In genomic region chr1:56416385-56416972, GRCh38 we compare ENCODE assay signal across 1 cellular context.
TF ChIP-seq lines count a peak whose summit lies in the region.

No MANE protein-coding gene starts in this region.

TF ChIP-seq in HCT116, 20 proteins besides CTCF, POLR2A, EP300 and RAD21 (continued from another document):
- TF ChIP-seq, protein P1, sequence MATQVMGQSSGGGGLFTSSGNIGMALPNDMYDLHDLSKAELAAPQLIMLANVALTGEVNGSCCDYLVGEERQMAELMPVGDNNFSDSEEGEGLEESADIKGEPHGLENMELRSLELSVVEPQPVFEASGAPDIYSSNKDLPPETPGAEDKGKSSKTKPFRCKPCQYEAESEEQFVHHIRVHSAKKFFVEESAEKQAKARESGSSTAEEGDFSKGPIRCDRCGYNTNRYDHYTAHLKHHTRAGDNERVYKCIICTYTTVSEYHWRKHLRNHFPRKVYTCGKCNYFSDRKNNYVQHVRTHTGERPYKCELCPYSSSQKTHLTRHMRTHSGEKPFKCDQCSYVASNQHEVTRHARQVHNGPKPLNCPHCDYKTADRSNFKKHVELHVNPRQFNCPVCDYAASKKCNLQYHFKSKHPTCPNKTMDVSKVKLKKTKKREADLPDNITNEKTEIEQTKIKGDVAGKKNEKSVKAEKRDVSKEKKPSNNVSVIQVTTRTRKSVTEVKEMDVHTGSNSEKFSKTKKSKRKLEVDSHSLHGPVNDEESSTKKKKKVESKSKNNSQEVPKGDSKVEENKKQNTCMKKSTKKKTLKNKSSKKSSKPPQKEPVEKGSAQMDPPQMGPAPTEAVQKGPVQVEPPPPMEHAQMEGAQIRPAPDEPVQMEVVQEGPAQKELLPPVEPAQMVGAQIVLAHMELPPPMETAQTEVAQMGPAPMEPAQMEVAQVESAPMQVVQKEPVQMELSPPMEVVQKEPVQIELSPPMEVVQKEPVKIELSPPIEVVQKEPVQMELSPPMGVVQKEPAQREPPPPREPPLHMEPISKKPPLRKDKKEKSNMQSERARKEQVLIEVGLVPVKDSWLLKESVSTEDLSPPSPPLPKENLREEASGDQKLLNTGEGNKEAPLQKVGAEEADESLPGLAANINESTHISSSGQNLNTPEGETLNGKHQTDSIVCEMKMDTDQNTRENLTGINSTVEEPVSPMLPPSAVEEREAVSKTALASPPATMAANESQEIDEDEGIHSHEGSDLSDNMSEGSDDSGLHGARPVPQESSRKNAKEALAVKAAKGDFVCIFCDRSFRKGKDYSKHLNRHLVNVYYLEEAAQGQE (IDR thresholded peaks at IDR 0.05; ENCODE audit: low read depth): no peak
- TF ChIP-seq TCF7L2 (IDR thresholded peaks at IDR 0.05; ENCODE audit: borderline replicate concordance, extremely low read depth, insufficient read depth, insufficient read length): no peak
- no peak for TF ChIP-seq FOSL1 (IDR thresholded peaks at IDR 0.05; ENCODE audit: low read depth)
- TF ChIP-seq CBX3 (IDR thresholded peaks at IDR 0.05; ENCODE audit: low read depth): no peak
- no peak for TF ChIP-seq YY1 (IDR thresholded peaks at IDR 0.05; ENCODE audit: extremely low read depth, insufficient replicate concordance, low read depth, low read length)
- TF ChIP-seq SP1 (IDR thresholded peaks at IDR 0.05; ENCODE audit: low read depth): no peak
- TF ChIP-seq POLR2AphosphoS5 (IDR thresholded peaks at IDR 0.05; ENCODE audit: low read depth, low read length): no peak
- no peak for TF ChIP-seq MAX (IDR thresholded peaks at IDR 0.05)
- no peak for TF ChIP-seq ELF1 (IDR thresholded peaks at IDR 0.05; ENCODE audit: borderline replicate concordance, low read depth)
- TF ChIP-seq, protein P2, sequence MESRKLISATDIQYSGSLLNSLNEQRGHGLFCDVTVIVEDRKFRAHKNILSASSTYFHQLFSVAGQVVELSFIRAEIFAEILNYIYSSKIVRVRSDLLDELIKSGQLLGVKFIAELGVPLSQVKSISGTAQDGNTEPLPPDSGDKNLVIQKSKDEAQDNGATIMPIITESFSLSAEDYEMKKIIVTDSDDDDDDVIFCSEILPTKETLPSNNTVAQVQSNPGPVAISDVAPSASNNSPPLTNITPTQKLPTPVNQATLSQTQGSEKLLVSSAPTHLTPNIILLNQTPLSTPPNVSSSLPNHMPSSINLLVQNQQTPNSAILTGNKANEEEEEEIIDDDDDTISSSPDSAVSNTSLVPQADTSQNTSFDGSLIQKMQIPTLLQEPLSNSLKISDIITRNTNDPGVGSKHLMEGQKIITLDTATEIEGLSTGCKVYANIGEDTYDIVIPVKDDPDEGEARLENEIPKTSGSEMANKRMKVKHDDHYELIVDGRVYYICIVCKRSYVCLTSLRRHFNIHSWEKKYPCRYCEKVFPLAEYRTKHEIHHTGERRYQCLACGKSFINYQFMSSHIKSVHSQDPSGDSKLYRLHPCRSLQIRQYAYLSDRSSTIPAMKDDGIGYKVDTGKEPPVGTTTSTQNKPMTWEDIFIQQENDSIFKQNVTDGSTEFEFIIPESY (IDR thresholded peaks at IDR 0.05; ENCODE audit: extremely low read depth, insufficient replicate concordance, low read length): no peak
- no peak for TF ChIP-seq ZFX (IDR thresholded peaks at IDR 0.05)
- TF ChIP-seq JUND (IDR thresholded peaks at IDR 0.05): no peak
- TF ChIP-seq SRF (IDR thresholded peaks at IDR 0.05; ENCODE audit: low read depth): no peak
- no peak for TF ChIP-seq SIN3A (IDR thresholded peaks at IDR 0.05; ENCODE audit: low read depth)
- TF ChIP-seq ZNF274 (IDR thresholded peaks at IDR 0.05; ENCODE audit: low read depth, low read length): no peak
